ENCODE assay signal across 30 cellular contexts in genomic region chr7:122790558-122790957, GRCh38.
DNase-seq lines count a peak whose midpoint lies in the region; ATAC-seq and TF ChIP-seq lines count a peak whose summit lies in the region.
"Had no signal": no experiment of that assay in that cellular context is flagged by ENCODE, and none has a peak within 500 bp of the region (broad histone marks: within the 10 kb centered on the region; RNA-seq: fewer than 3 reads in every experiment).

No MANE protein-coding gene starts in this region.

- H3K36me3 Mint-ChIP-seq in CD4-positive, alpha-beta memory T cell: no peaks in the 10 kb centered on the region
- H3K36me3 Mint-ChIP-seq: CD8-positive, alpha-beta T cell; memory B cell; stimulated activated effector memory CD8-positive, alpha-beta T cell treated with anti-CD3 and anti-CD28 coated beads, Interleukin-12 subunit alpha, Interleukin-12 subunit beta, amount 100 ng/mL, for 72 hours; type B pancreatic cell had no signal

- WGBS in tibial nerve, 2 donors: 81 to 91% methylated on average over 1 of the region's 1 CpG

- H3K9me3 Mint-ChIP-seq in CD4-positive, alpha-beta memory T cell: peaks cover 0 to 4% (median 2%) of the 10 kb centered on the region in 8 donors
- H3K9me3 Mint-ChIP-seq: CD8-positive, alpha-beta T cell; memory B cell; type B pancreatic cell had no signal

- H3K4me1 ChIP-seq in HEK293 (ENCODE audit: control insufficient read depth, insufficient read depth, low read length): peaks cover 6% of the 10 kb centered on the region
- H3K4me1 ChIP-seq in mucosa of descending colon (ENCODE audit: low read depth): no peaks in the 10 kb centered on the region
- no peaks in the 10 kb centered on the region for H3K4me1 ChIP-seq in tibial nerve
- H3K4me1 ChIP-seq in CD4-positive, alpha-beta memory T cell (ENCODE audit: insufficient read depth, low read length): no peaks in the 10 kb centered on the region

- H3K9me3 ChIP-seq in HEK293 (ENCODE audit: control insufficient read depth, insufficient read depth, low read depth, low read length): no peaks in the 10 kb centered on the region
- no peaks in the 10 kb centered on the region for H3K9me3 ChIP-seq in mucosa of descending colon
- H3K9me3 ChIP-seq in tibial nerve: no peaks in the 10 kb centered on the region
- H3K9me3 ChIP-seq in CD4-positive, alpha-beta memory T cell (ENCODE audit: control insufficient read depth in 1 of 2, low read length in 2 of 2): no peaks in the 10 kb centered on the region
- H3K9me3 ChIP-seq: adrenal gland, pancreas had no signal

- no peaks in the 10 kb centered on the region for H3K27me3 ChIP-seq in tibial nerve
- no peaks in the 10 kb centered on the region for H3K27me3 ChIP-seq in CD4-positive, alpha-beta memory T cell (ENCODE audit: insufficient read depth, low read length)
- H3K27me3 ChIP-seq: adrenal gland, pancreas had no signal

- peak; percentile 29 for DNase-seq in DMS153 treated with DMSO at 0.1 percent for 48 hours (lab: John Stamatoyannopoulos, UW; ENCODE audit: unreplicated experiment)
- peak; percentile 91 for DNase-seq in NCI-H187 treated with DMSO at 0.1 percent for 48 hours (lab: John Stamatoyannopoulos, UW)
- peak; percentile 74 for DNase-seq in NCI-H524 treated with DMSO at 0.1 percent for 48 hours (lab: John Stamatoyannopoulos, UW)
- DNase-seq in mucosa of descending colon: no peak
- no peak for DNase-seq in tibial nerve (ENCODE audit: low spot score in 2 of 2)
- no peak for DNase-seq in D341Med (ENCODE audit: low spot score)
- DNase-seq in CD4-positive, alpha-beta memory T cell: no peak
- DNase-seq: ACHN; activated CD4-positive, alpha-beta memory T cell treated with anti-CD3 and anti-CD28 coated beads, Interleukin-2, amount 10 ng/mL, durations not matched to agents 7 days and 5 days; activated CD4-positive, alpha-beta T cell treated with anti-CD3 and anti-CD28 coated beads for 1 hour; activated CD8-positive, alpha-beta memory T cell treated with anti-CD3 and anti-CD28 coated beads, Interleukin-2, amount 50 U/mL, for 4 hours; activated naive CD4-positive, alpha-beta T cell treated with anti-CD3 and anti-CD28 coated beads for 36 hours; CD8-positive, alpha-beta T cell; DMS79 treated with DMSO at 0.1 percent for 48 hours; effector memory CD8-positive, alpha-beta T cell; GF-D8; GM23248; IMR-90; NCI-H446 treated with DMSO at 0.1 percent for 48 hours; pancreas; retina had no signal

- TF ChIP-seq CTCF in HEK293 (tag by site-specific recombination; IDR thresholded peaks at IDR 0.05) (no peak), mucosa of descending colon (IDR thresholded peaks at IDR 0.05) (no peak), tibial nerve (IDR thresholded peaks at IDR 0.05) (no peak)

- no peak for TF ChIP-seq POLR2A in tibial nerve (IDR thresholded peaks at IDR 0.05)

- no peak overlapping the region for H3K27ac ChIP-seq in HEK293 (ENCODE audit: extremely low read depth, low read depth, low read length)
- H3K27ac ChIP-seq in tibial nerve: no peak overlapping the region
- no peak overlapping the region for H3K27ac ChIP-seq in CD4-positive, alpha-beta memory T cell (ENCODE audit: low read depth, low read length)
- H3K27ac ChIP-seq: adrenal gland, GM23248, pancreas had no signal

- H3K4me3 Mint-ChIP-seq in CD4-positive, alpha-beta memory T cell: no peak overlapping the region
- H3K4me3 Mint-ChIP-seq: activated CD4-positive, alpha-beta memory T cell treated with anti-CD3 and anti-CD28 coated beads, Interleukin-2, amount 10 ng/mL, durations not matched to agents 7 days and 5 days; activated naive CD4-positive, alpha-beta T cell treated with anti-CD3 and anti-CD28 coated beads for 36 hours; B cell; CD8-positive, alpha-beta T cell; central memory CD8-positive, alpha-beta T cell; effector memory CD8-positive, alpha-beta T cell; memory B cell; neural crest cell; stimulated activated effector memory CD8-positive, alpha-beta T cell treated with anti-CD3 and anti-CD28 coated beads, Interleukin-12 subunit alpha, Interleukin-12 subunit beta, amount 100 ng/mL, for 72 hours; type B pancreatic cell had no signal

- H3K4me3 ChIP-seq in HEK293 (ENCODE audit: low read depth, low read length) (no peak overlapping the region), mucosa of descending colon (no peak overlapping the region), tibial nerve (no peak overlapping the region)
- no peak overlapping the region for H3K4me3 ChIP-seq in CD4-positive, alpha-beta memory T cell (ENCODE audit: low read length in 2 of 2)
- H3K4me3 ChIP-seq: adrenal gland, GM23248, pancreas had no signal

- CTCF ChIA-PET in HEK293 (lab: Yijun Ruan, JAX): interaction anchor here (0.5 to 2.0 kb wide), 2 partner anchors 13 to 93 kb away, joined by 4 to 8 read pairs; no protein-coding TSS in a partner anchor
- CTCF ChIA-PET in CD4-positive, alpha-beta memory T cell (lab: Charles Lee; ENCODE audit: partially characterized antibody): no interaction called here

- no peak for ATAC-seq in mucosa of descending colon
- ATAC-seq: CD8-positive, alpha-beta T cell; effector memory CD8-positive, alpha-beta T cell; pancreas; Right ventricle myocardium inferior; stimulated activated effector memory CD8-positive, alpha-beta T cell treated with anti-CD3 and anti-CD28 coated beads, Interleukin-12 subunit alpha, Interleukin-12 subunit beta, amount 100 ng/mL, for 72 hours had no signal

- H3K36me3 ChIP-seq in HEK293 (ENCODE audit: control insufficient read depth in 2 of 2, insufficient read depth in 1 of 2, low read length in 2 of 2): no peaks in the 10 kb centered on the region
- H3K36me3 ChIP-seq in mucosa of descending colon (ENCODE audit: low read depth): no peaks in the 10 kb centered on the region
- no peaks in the 10 kb centered on the region for H3K36me3 ChIP-seq in tibial nerve
- H3K36me3 ChIP-seq in CD4-positive, alpha-beta memory T cell (ENCODE audit: insufficient read depth, low read length): no peaks in the 10 kb centered on the region
- H3K36me3 ChIP-seq: adrenal gland, pancreas had no signal

- no peaks in the 10 kb centered on the region for H3K4me1 Mint-ChIP-seq in CD4-positive, alpha-beta memory T cell
- H3K4me1 Mint-ChIP-seq: activated CD4-positive, alpha-beta memory T cell treated with anti-CD3 and anti-CD28 coated beads, Interleukin-2, amount 10 ng/mL, durations not matched to agents 7 days and 5 days; B cell; central memory CD8-positive, alpha-beta T cell; memory B cell; neural crest cell; stimulated activated effector memory CD8-positive, alpha-beta T cell treated with anti-CD3 and anti-CD28 coated beads, Interleukin-12 subunit alpha, Interleukin-12 subunit beta, amount 100 ng/mL, for 72 hours had no signal

- intact Hi-C loops in mucosa of descending colon (cut with DNase I, micrococcal nuclease): no loop called here
- intact Hi-C loops in CD4-positive, alpha-beta memory T cell (cut with micrococcal nuclease): no loop called here

- TF ChIP-seq EP300 in tibial nerve (IDR thresholded peaks at IDR 0.05): no peak

- no peak overlapping the region for H3K27ac Mint-ChIP-seq in CD4-positive, alpha-beta memory T cell
- H3K27ac Mint-ChIP-seq: activated CD4-positive, alpha-beta memory T cell treated with anti-CD3 and anti-CD28 coated beads, Interleukin-2, amount 10 ng/mL, durations not matched to agents 7 days and 5 days; activated naive CD4-positive, alpha-beta T cell treated with anti-CD3 and anti-CD28 coated beads for 36 hours; B cell; CD8-positive, alpha-beta T cell; effector memory CD8-positive, alpha-beta T cell; memory B cell; stimulated activated effector memory CD8-positive, alpha-beta T cell treated with anti-CD3 and anti-CD28 coated beads, Interleukin-12 subunit alpha, Interleukin-12 subunit beta, amount 100 ng/mL, for 72 hours; type B pancreatic cell had no signal

- H3K27me3 Mint-ChIP-seq in CD4-positive, alpha-beta memory T cell: no peaks in the 10 kb centered on the region
- H3K27me3 Mint-ChIP-seq: activated CD4-positive, alpha-beta memory T cell treated with anti-CD3 and anti-CD28 coated beads, Interleukin-2, amount 10 ng/mL, durations not matched to agents 7 days and 5 days; B cell; central memory CD8-positive, alpha-beta T cell; effector memory CD8-positive, alpha-beta T cell; memory B cell; type B pancreatic cell had no signal

- POLR2A ChIA-PET in HEK293 (lab: Yijun Ruan, JAX): no interaction called here
- POLR2A ChIA-PET in CD4-positive, alpha-beta memory T cell (lab: Charles Lee; ENCODE audit: partially characterized antibody): no interaction called here

TF ChIP-seq in HEK293, 187 proteins besides CTCF, POLR2A, EP300 and RAD21 (continues in another document):
- no peak for TF ChIP-seq OVOL3 (tag by site-specific recombination; IDR thresholded peaks at IDR 0.05)
- peak; percentile 83 for TF ChIP-seq PRDM6 (tag by site-specific recombination; IDR thresholded peaks at IDR 0.05)
- TF ChIP-seq ZNF529 (tag by site-specific recombination; IDR thresholded peaks at IDR 0.05; ENCODE audit: insufficient replicate concordance): no peak
- TF ChIP-seq ZNF670 (tag by site-specific recombination; IDR thresholded peaks at IDR 0.05; ENCODE audit: low read depth): no peak
- TF ChIP-seq REPIN1 (tag by site-specific recombination; IDR thresholded peaks at IDR 0.05; ENCODE audit: low read depth): no peak
- no peak for TF ChIP-seq ZNF214 (tag by site-specific recombination; IDR thresholded peaks at IDR 0.05; ENCODE audit: borderline replicate concordance)
- TF ChIP-seq ZIC2 (tag by site-specific recombination; IDR thresholded peaks at IDR 0.05): no peak

Comparison
In these comparisons a context has a peak if more than half of its experiments do, and no peak if none do; other contexts are left out.
1. DNase-seq: peak in DMS153 treated with DMSO at 0.1 percent for 48 hours (single experiment), NCI-H187 treated with DMSO at 0.1 percent for 48 hours (single experiment) and NCI-H524 treated with DMSO at 0.1 percent for 48 hours (single experiment); none in mucosa of descending colon (0 of 3), tibial nerve (0 of 2), D341Med (single experiment) and CD4-positive, alpha-beta memory T cell (0 of 5).